Comparison of ENCODE assay signal across 2 cellular contexts in genomic region chr9:94859891-94860290, GRCh38.
TF ChIP-seq lines count a peak whose summit lies in the region.

No MANE protein-coding gene starts in this region.

TF ChIP-seq in GM12878, 131 proteins besides CTCF, POLR2A, EP300 and RAD21:
- TF ChIP-seq RELA (IDR thresholded peaks at IDR 0.05; ENCODE audit: borderline replicate concordance, partially characterized antibody) (no peak), ATF3 (IDR thresholded peaks at IDR 0.05; ENCODE audit: borderline replicate concordance, extremely low read depth, low read depth, low read length) (no peak), MTA3 (IDR thresholded peaks at IDR 0.05; ENCODE audit: borderline replicate concordance, low read length) (no peak), IRF5 (IDR thresholded peaks at IDR 0.05; ENCODE audit: borderline replicate concordance) (no peak), ZNF592 (IDR thresholded peaks at IDR 0.05) (no peak), JUNB (IDR thresholded peaks at IDR 0.05) (no peak), HSF1 (IDR thresholded peaks at IDR 0.05; ENCODE audit: low read depth, low read length) (no peak)

TF ChIP-seq in HepG2, 621 proteins besides CTCF, POLR2A, EP300 and RAD21:
- TF ChIP-seq ZC3H4 (CRISPR knock-in tag; IDR thresholded peaks at IDR 0.05; ENCODE audit: borderline replicate concordance) (no peak), U2AF1 (optimal IDR thresholded peaks at IDR 0.05; ENCODE audit: low read depth, low read length) (no peak), ISL2 (CRISPR knock-in tag; IDR thresholded peaks at IDR 0.05) (no peak), ZBTB39 (CRISPR knock-in tag; IDR thresholded peaks at IDR 0.05) (no peak), SKI (IDR thresholded peaks at IDR 0.05; ENCODE audit: partially characterized antibody) (no peak), PATZ1 (CRISPR knock-in tag; IDR thresholded peaks at IDR 0.05) (no peak), RNF2 (conservative IDR thresholded peaks at IDR 0.05; ENCODE audit: low read depth) (no peak), KLF6 (CRISPR knock-in tag; IDR thresholded peaks at IDR 0.05) (no peak), MIXL1 (CRISPR knock-in tag; IDR thresholded peaks at IDR 0.05) (no peak), HMG20A (CRISPR knock-in tag; IDR thresholded peaks at IDR 0.05; ENCODE audit: borderline replicate concordance) (no peak), NPAS2 (CRISPR knock-in tag; IDR thresholded peaks at IDR 0.05; ENCODE audit: borderline replicate concordance) (no peak), NCOA5 (CRISPR knock-in tag; IDR thresholded peaks at IDR 0.05) (no peak), ZNF574 (CRISPR knock-in tag; IDR thresholded peaks at IDR 0.05) (no peak), ZFP36L1 (CRISPR knock-in tag; IDR thresholded peaks at IDR 0.05) (no peak), KDM6A (CRISPR knock-in tag; IDR thresholded peaks at IDR 0.05; ENCODE audit: low read depth) (no peak), ZNF138 (CRISPR knock-in tag; IDR thresholded peaks at IDR 0.05; ENCODE audit: low read depth) (no peak), DDIT3 (CRISPR knock-in tag; IDR thresholded peaks at IDR 0.05) (no peak), EZH2 (conservative IDR thresholded peaks at IDR 0.05; ENCODE audit: low read depth, low read length) (no peak)
